8 cellular contexts compared by ENCODE assay signal in the genomic region with DNA sequence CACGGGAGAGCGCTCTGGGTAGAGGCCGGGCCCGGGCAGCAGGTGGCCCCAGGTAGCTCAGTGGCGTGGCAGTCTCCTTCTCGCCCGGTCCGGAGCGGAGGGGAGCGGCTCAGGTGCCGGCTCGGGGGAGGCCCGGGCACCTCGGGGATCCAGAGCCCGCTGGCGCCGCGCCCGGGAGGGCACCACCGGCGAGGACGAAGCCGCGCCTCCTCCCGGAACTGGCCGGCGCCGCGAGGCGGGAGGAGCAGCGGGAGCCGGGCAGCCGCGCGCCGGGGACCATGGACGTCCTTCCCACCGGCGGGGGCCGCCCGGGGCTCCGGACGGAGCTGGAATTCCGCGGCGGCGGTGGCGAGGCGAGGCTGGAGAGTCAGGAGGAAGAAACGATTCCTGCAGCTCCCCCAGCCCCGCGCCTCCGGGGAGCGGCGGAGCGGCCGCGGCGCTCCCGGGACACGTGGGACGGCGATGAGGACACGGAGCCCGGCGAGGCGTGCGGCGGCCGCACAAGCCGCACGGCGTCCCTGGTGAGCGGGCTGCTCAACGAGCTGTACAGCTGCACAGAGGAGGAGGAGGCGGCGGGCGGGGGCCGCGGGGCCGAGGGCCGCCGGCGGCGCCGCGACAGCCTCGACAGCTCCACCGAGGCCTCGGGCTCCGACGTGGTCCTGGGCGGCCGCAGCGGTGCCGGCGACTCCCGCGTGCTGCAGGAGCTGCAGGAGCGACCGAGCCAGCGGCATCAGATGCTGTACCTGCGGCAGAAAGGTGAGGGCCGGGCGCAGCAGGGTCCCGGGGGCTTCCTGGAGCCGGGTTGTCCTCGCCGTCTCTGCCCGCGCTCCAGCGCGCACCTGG. TPM values are rescaled to one million over a fixed set of nuclear protein-coding genes. Genes with fewer than 3 reads are reported as not detected.
DNase-seq lines count a peak whose midpoint lies in the region; ATAC-seq and TF ChIP-seq lines count a peak whose summit lies in the region.

No MANE protein-coding gene starts in this region.

- H3K36me3 ChIP-seq in HAP-1 (replicated peaks): no peaks in the 10 kb centered on the region

- H3K4me3 ChIP-seq in HAP-1 (peak overlapping the region; percentile 39), astrocyte of the cerebellum (ENCODE audit: low read depth, low read length) (peak overlapping the region; percentile 28), skin epidermis (peak overlapping the region; percentile 30 to 60 (median 52))

- in situ Hi-C loops in Caki2 (cut with HindIII; ENCODE audit: low pct_unique_long_range_greater_than_20kb, low sequenced_read_pairs): no loop called here
- in situ Hi-C loops in HAP-1 (cut with MboI; ENCODE audit: low sequenced_read_pairs): no loop called here
- in situ Hi-C loops in astrocyte of the cerebellum (cut with HindIII; ENCODE audit: low sequenced_read_pairs): no loop called here

- H3K27me3 ChIP-seq in HAP-1 (ENCODE audit: low read depth): no peaks in the 10 kb centered on the region

- H3K9me3 ChIP-seq in HAP-1: no peaks in the 10 kb centered on the region; the same call in 1 of the 2 replicates

- peaks cover 14% of the 10 kb centered on the region for H3K4me1 ChIP-seq in HAP-1

- TF ChIP-seq CTCF in astrocyte of the cerebellum (IDR thresholded peaks at IDR 0.05; ENCODE audit: low read depth, low read length, missing control alignments): no peak

- ATAC-seq in GM21619 (IDR thresholded peaks at IDR 0.05; ENCODE audit: unreplicated experiment) (no peak), GM18870 (IDR thresholded peaks at IDR 0.05; ENCODE audit: unreplicated experiment) (no peak)

- DNase-seq in Caki2 (ENCODE audit: low read depth): peak; percentile 76
- DNase-seq in HAP-1 (ENCODE audit: low spot score in 2 of 2): peak in 1 of 2 experiments; percentile 62
- peak; percentile 78 for DNase-seq in NCI-H748 (lab: John Stamatoyannopoulos, UW; ENCODE audit: unreplicated experiment)
- DNase-seq in astrocyte of the cerebellum (ENCODE audit: low read depth): no peak
- DNase-seq in iPS-NIHi11 (ENCODE audit: low spot score): peak; percentile 78

- H3K27ac ChIP-seq in skin epidermis: peak overlapping the region in 8 of 21 experiments; percentile 34 to 76 (median 47)

RNA-seq across cellular contexts. Expression of gene GNS, which starts 21.5 kb away (rescaled TPM):
- total RNA-seq in Caki2 (2014; rRNA removed; shearing (Covaris generic); ENCODE audit: low replicate concordance): 133 and 134 TPM in 2 replicates

RNA-seq across cellular contexts. Expression of gene TBC1D30, which starts 43.7 kb away (rescaled TPM):
- total RNA-seq in Caki2 (2014; rRNA removed; shearing (Covaris generic); ENCODE audit: low replicate concordance): 9.4 and 10.7 TPM in 2 replicates
